Comparison of ENCODE assay signal across 1 cellular context in genomic region chr2:148742373-148742772, GRCh38.
TF ChIP-seq lines count a peak whose summit lies in the region.

No MANE protein-coding gene starts in this region.

TF ChIP-seq in WTC11, 78 proteins besides CTCF, POLR2A, EP300 and RAD21 (continued from another document):
- TF ChIP-seq ZNF281 (CRISPR knock-in tag; IDR thresholded peaks at IDR 0.05), result no peak
- TF ChIP-seq ZNF121 (CRISPR knock-in tag; IDR thresholded peaks at IDR 0.05), result no peak
- TF ChIP-seq ZSCAN18 (CRISPR knock-in tag; IDR thresholded peaks at IDR 0.05), result no peak
- no peak for TF ChIP-seq EMX1 (CRISPR knock-in tag; IDR thresholded peaks at IDR 0.05)
- no peak for TF ChIP-seq ELF4 (CRISPR knock-in tag; IDR thresholded peaks at IDR 0.05; ENCODE audit: low read depth)
- TF ChIP-seq AR (CRISPR knock-in tag; IDR thresholded peaks at IDR 0.05), result no peak
